Comparison of ENCODE assay signal across 1 cellular context in genomic region chr18:49749563-49749962, GRCh38.
TF ChIP-seq lines count a peak whose summit lies in the region.

No MANE protein-coding gene starts in this region.

TF ChIP-seq in HepG2, 621 proteins besides CTCF, POLR2A, EP300 and RAD21 (continued from another document):
- TF ChIP-seq LRRFIP1 (CRISPR knock-in tag; conservative IDR thresholded peaks at IDR 0.05) (no peak), MAZ (IDR thresholded peaks at IDR 0.05; ENCODE audit: borderline replicate concordance, low read depth, low read length) (no peak), MAZ (CRISPR knock-in tag; IDR thresholded peaks at IDR 0.05; ENCODE audit: low read depth) (no peak), ZNF253 (CRISPR knock-in tag; IDR thresholded peaks at IDR 0.05; ENCODE audit: borderline replicate concordance) (no peak)
